ENCODE assay signal across 26 cellular contexts in the genomic region with DNA sequence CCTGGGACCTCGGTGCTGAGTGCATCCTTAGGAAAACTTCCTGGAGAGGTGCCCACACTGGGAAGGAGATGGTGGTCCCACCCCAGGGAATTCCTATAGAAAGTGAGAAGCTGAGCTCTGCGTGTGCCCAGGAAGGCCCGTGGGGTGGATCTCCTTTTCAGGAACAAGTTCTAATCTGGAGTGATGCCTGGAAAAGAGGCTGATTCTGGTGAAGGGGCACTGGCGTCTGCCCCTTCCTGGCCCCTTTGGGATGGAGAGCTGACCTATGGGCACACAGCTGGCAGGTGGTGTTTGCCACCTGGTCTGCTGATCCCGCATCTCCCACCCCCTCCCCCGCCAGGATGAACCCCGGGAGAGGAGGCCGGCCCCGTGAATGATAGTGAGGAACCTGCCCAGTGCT.
"Had no signal": no experiment of that assay in that cellular context is flagged by ENCODE, and none has a peak within 500 bp of the region (broad histone marks: within the 10 kb centered on the region; RNA-seq: fewer than 3 reads in every experiment).

No MANE protein-coding gene starts in this region.

- H3K4me3 ChIP-seq: stomach, suprapubic skin, testis, thoracic aorta, thyroid gland, tibial artery, tibial nerve, transverse colon, upper lobe of left lung, upper lobe of right lung, uterus, vagina had no signal

- H3K27ac ChIP-seq: stomach, suprapubic skin, testis, thoracic aorta, thyroid gland, tibial artery, tibial nerve, transverse colon, upper lobe of left lung, upper lobe of right lung, uterus, vagina had no signal

- ATAC-seq: stimulated activated effector memory CD8-positive, alpha-beta T cell treated with anti-CD3 and anti-CD28 coated beads, Interleukin-12 subunit alpha, Interleukin-12 subunit beta, amount 100 ng/mL, for 72 hours; stimulated activated memory B cell treated with anti-CD40 and anti-IgM and Interleukin-4, amounts not matched to agents 10 μg/mL and 1 μg/mL and 100 μg/mL, for 72 hours; stimulated activated naive B cell treated with anti-CD40 and anti-IgM and Interleukin-4, amounts not matched to agents 10 μg/mL and 1 μg/mL and 100 μg/mL, for 72 hours; stimulated activated naive CD8-positive, alpha-beta T cell treated with anti-CD3 and anti-CD28 coated beads, Interleukin-15, amount 100 ng/mL, for 72 hours; stimulated activated naive CD8-positive, alpha-beta T cell treated with anti-CD3 and anti-CD28 coated beads, Interleukin-15, Interleukin-2, amounts not matched to agents 100 U/mL and 50 U/mL, for 24 hours; upper lobe of right lung had no signal

- H3K4me1 ChIP-seq: stomach, suprapubic skin, testis, thyroid gland, tibial artery, tibial nerve, transverse colon, upper lobe of left lung, upper lobe of right lung, uterus, vagina had no signal

- H3K27me3 ChIP-seq: stomach, testis, thyroid gland, tibial artery, tibial nerve, transverse colon, upper lobe of left lung, upper lobe of right lung, uterus, vagina had no signal

- DNase-seq: stimulated activated CD4-positive, alpha-beta T cell treated with anti-CD3 and anti-CD28 coated beads, Interleukin-2, amount 100 ng/mL, for 48 hours; stimulated activated CD4-positive, alpha-beta T cell treated with anti-CD3 and anti-CD28 coated beads, Interleukin-4, amount 100 ng/mL, for 1 hour; stimulated activated CD4-positive, alpha-beta T cell treated with anti-CD3 and anti-CD28 coated beads, Interleukin-4, amount 100 ng/mL, for 24 hours; stimulated activated CD4-positive, alpha-beta T cell treated with anti-CD3 and anti-CD28 coated beads, Interleukin-4, amount 100 ng/mL, for 4 hours; stimulated activated CD8-positive, alpha-beta memory T cell treated with anti-CD3 and anti-CD28 coated beads, Interleukin-4, amount 100 ng/mL, for 48 hours; stimulated activated naive B cell treated with anti-CD40 and anti-IgM and Interleukin-4, amounts not matched to agents 10 μg/mL and 1 μg/mL and 100 μg/mL, for 72 hours; stimulated activated naive CD4-positive, alpha-beta T cell; stimulated activated naive CD4-positive, alpha-beta T cell treated with Interleukin-2 at 50 U/mL for 16 hours; stimulated activated naive CD8-positive, alpha-beta T cell treated with anti-CD3 and anti-CD28 coated beads, Interleukin-15, amount 100 ng/mL, for 72 hours; stimulated activated naive CD8-positive, alpha-beta T cell treated with anti-CD3 and anti-CD28 coated beads, Interleukin-15, Interleukin-2, amounts not matched to agents 100 U/mL and 50 U/mL, for 24 hours; stomach; substantia nigra; testis; thyroid gland; tibial artery; transverse colon; trophoblast cell; upper lobe of left lung; upper lobe of right lung; uterus had no signal

- H3K9me3 ChIP-seq: stomach, suprapubic skin, testis, thoracic aorta, thyroid gland, tibial artery, tibial nerve, transverse colon, upper lobe of left lung, upper lobe of right lung, uterus, vagina had no signal

- H3K36me3 ChIP-seq: stomach, suprapubic skin, thoracic aorta, thyroid gland, tibial artery, transverse colon, upper lobe of left lung, upper lobe of right lung, uterus, vagina had no signal
